8 cellular contexts compared by ENCODE assay signal in genomic region chr5:171630047-171630669, GRCh38.
DNase-seq lines count a peak whose midpoint lies in the region; ATAC-seq and TF ChIP-seq lines count a peak whose summit lies in the region.

No MANE protein-coding gene starts in this region.

- H3K36me3 ChIP-seq in hepatocyte (replicated peaks; ENCODE audit: insufficient read depth, low read depth) (no peaks in the 10 kb centered on the region), testis (ENCODE audit: low read depth, missing control alignments) (no peaks in the 10 kb centered on the region)

- no TSS peak for BruUV-seq in Calu3 (replicated peaks; lab: Mats Ljungman, UMichigan)

- peak overlapping the region; percentile 59 for H3K4me3 Mint-ChIP-seq in Calu3 (ENCODE audit: low read depth, unreplicated experiment)
- H3K4me3 Mint-ChIP-seq in activated naive CD8-positive, alpha-beta T cell treated with anti-CD3 and anti-CD28 coated beads, Interleukin-2, amount 10 ng/mL, durations not matched to agents 7 days and 5 days = no peak overlapping the region

- no peak overlapping the region for H3K27ac Mint-ChIP-seq in Calu3 (ENCODE audit: unreplicated experiment)
- no peak overlapping the region for H3K27ac Mint-ChIP-seq in activated naive CD8-positive, alpha-beta T cell treated with anti-CD3 and anti-CD28 coated beads, Interleukin-2, amount 10 ng/mL, durations not matched to agents 7 days and 5 days

- H3K9me3 ChIP-seq in hepatocyte (ENCODE audit: low read depth) (no peaks in the 10 kb centered on the region), testis (no peaks in the 10 kb centered on the region)

- TF ChIP-seq POLR2A in testis (IDR thresholded peaks at IDR 0.05) = no peak

- DNase-seq in Calu3 (peak; percentile 80), hepatocyte (ENCODE audit: low spot score) (peak; percentile 81), testis (peak; percentile 45)
- DNase-seq in Jurkat, Clone E6-1 (ENCODE audit: low read depth, low spot score) = peak; percentile 6
- peak; percentile 31 for DNase-seq in activated naive CD8-positive, alpha-beta T cell treated with anti-CD3 and anti-CD28 coated beads, Interleukin-2, amount 10 ng/mL, durations not matched to agents 7 days and 5 days
- DNase-seq in stimulated activated CD4-positive, alpha-beta T cell treated with anti-CD3 and anti-CD28 coated beads, Interleukin-4, amount 100 ng/mL, for 24 hours = no peak

- no peaks in the 10 kb centered on the region for H3K36me3 Mint-ChIP-seq in Calu3 (ENCODE audit: insufficient read depth, unreplicated experiment)
- no peaks in the 10 kb centered on the region for H3K36me3 Mint-ChIP-seq in activated naive CD8-positive, alpha-beta T cell treated with anti-CD3 and anti-CD28 coated beads, Interleukin-2, amount 10 ng/mL, durations not matched to agents 7 days and 5 days

- no peaks in the 10 kb centered on the region for H4K20me1 ChIP-seq in hepatocyte (ENCODE audit: insufficient read depth, poor library complexity, severe bottlenecking)

- ATAC-seq in activated naive CD8-positive, alpha-beta T cell treated with anti-CD3 and anti-CD28 coated beads, Interleukin-2, amount 10 ng/mL, durations not matched to agents 7 days and 5 days (ENCODE audit: low read depth) = no peak
- no peak for ATAC-seq in GM21717 (IDR thresholded peaks at IDR 0.05; ENCODE audit: unreplicated experiment)
- no peak for ATAC-seq in GM21526 (IDR thresholded peaks at IDR 0.05; ENCODE audit: low FRiP score, unreplicated experiment)

- H2AFZ ChIP-seq in hepatocyte = no peak overlapping the region

- H3K27ac ChIP-seq in hepatocyte (no peak overlapping the region), testis (no peak overlapping the region)

- H3K9me2 ChIP-seq in hepatocyte (replicated peaks; ENCODE audit: insufficient read depth) = no peaks in the 10 kb centered on the region

- H3K27me3 Mint-ChIP-seq in Calu3 (ENCODE audit: unreplicated experiment) = peaks cover 52% of the 10 kb centered on the region
- H3K27me3 Mint-ChIP-seq in activated naive CD8-positive, alpha-beta T cell treated with anti-CD3 and anti-CD28 coated beads, Interleukin-2, amount 10 ng/mL, durations not matched to agents 7 days and 5 days = peaks cover 34% of the 10 kb centered on the region

- H3K4me1 ChIP-seq in hepatocyte (ENCODE audit: insufficient read depth) (no peaks in the 10 kb centered on the region), testis (peaks cover 5% of the 10 kb centered on the region)

- POLR2A ChIA-PET in activated naive CD8-positive, alpha-beta T cell treated with anti-CD3 and anti-CD28 coated beads, Interleukin-2, amount 10 ng/mL, durations not matched to agents 7 days and 5 days (lab: Charles Lee) = no interaction called here

- H3K79me2 ChIP-seq in hepatocyte = no peaks in the 10 kb centered on the region

- no peaks in the 10 kb centered on the region for H3K9me3 Mint-ChIP-seq in Calu3 (ENCODE audit: low read depth, unreplicated experiment)
- H3K9me3 Mint-ChIP-seq in activated naive CD8-positive, alpha-beta T cell treated with anti-CD3 and anti-CD28 coated beads, Interleukin-2, amount 10 ng/mL, durations not matched to agents 7 days and 5 days = no peaks in the 10 kb centered on the region

- intact Hi-C loops in Calu3 (cut with micrococcal nuclease; ENCODE audit: unreplicated experiment) = loop anchor here (2.0 kb wide), 2 partner anchors 221 to 277 kb away; no protein-coding TSS in a partner anchor
- intact Hi-C loops in testis (cut with DNase I; ENCODE audit: low total_unique reads) = no loop called here

- peaks cover 6% of the 10 kb centered on the region for H3K27me3 ChIP-seq in hepatocyte
- H3K27me3 ChIP-seq in testis = no peaks in the 10 kb centered on the region

- WGBS in hepatocyte (ENCODE audit: low lambda C conversion rate, missing lambda C conversion rate) = 15% methylated on average over 27 of the region's 32 CpGs
- 10 to 14% methylated on average over 14 to 32 of the region's 32 CpGs for WGBS in testis, 2 donors

- H3K4me2 ChIP-seq in hepatocyte = peak overlapping the region; percentile 70

- no peak overlapping the region for H3K4me3 ChIP-seq in Jurkat, Clone E6-1 (ENCODE audit: low read length)
- H3K4me3 ChIP-seq in hepatocyte (no peak overlapping the region), testis (peak overlapping the region in 1 of 2 donors; percentile 17)

- peaks cover 23% of the 10 kb centered on the region for H3K4me1 Mint-ChIP-seq in Calu3 (ENCODE audit: low read depth, unreplicated experiment)
- no peaks in the 10 kb centered on the region for H3K4me1 Mint-ChIP-seq in activated naive CD8-positive, alpha-beta T cell treated with anti-CD3 and anti-CD28 coated beads, Interleukin-2, amount 10 ng/mL, durations not matched to agents 7 days and 5 days

- CTCF ChIA-PET in Calu3 (lab: Charles Lee) = interaction anchor here (0.6 to 2.4 kb wide), 6 partner anchors 14 to 429 kb away, joined by 3 to 8 read pairs (median 4); no protein-coding TSS in a partner anchor

- no peak for TF ChIP-seq CTCF in Calu3 (IDR thresholded peaks at IDR 0.05; ENCODE audit: unreplicated experiment)
- TF ChIP-seq CTCF in hepatocyte (IDR thresholded peaks at IDR 0.05; ENCODE audit: poor library complexity) = peak; percentile 65
- TF ChIP-seq CTCF in testis (IDR thresholded peaks at IDR 0.05) = no peak
